In the genomic region with DNA sequence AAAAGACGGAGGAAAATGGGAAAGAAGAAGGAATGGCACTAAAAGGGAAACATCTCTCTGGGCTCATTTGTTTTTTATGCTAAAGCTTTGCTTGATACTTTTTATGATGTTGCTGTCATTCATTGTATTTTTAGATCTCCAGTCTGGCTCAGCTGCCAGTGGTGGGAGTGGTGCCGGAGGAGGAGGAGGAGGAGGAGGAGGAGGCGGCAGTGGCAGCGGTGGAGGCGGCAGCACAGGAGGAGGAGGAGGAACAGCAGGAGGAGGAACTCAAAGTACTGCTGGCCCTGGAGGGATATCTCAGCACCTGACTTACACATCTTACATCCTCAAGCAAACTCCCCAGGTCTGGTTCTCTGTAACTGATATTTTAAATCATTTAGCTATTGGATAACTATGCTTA, we compare ENCODE assay signal across 16 cellular contexts. TPM values are rescaled to one million over a fixed set of nuclear protein-coding genes. Genes with fewer than 3 reads are reported as not detected.
DNase-seq lines count a peak whose midpoint lies in the region; ATAC-seq, FAIRE-seq and TF ChIP-seq lines count a peak whose summit lies in the region.
"Had no signal": no experiment of that assay in that cellular context is flagged by ENCODE, and none has a peak within 500 bp of the region (broad histone marks: within the 10 kb centered on the region; RNA-seq: fewer than 3 reads in every experiment).

No MANE protein-coding gene starts in this region.

- H3K4me2 ChIP-seq in K562 (ENCODE audit: insufficient read depth, low read length) = no peak overlapping the region

- no peak overlapping the region for H3K9ac ChIP-seq in K562 (ENCODE audit: insufficient read depth in 1 of 2, low read depth in 2 of 2, low read length in 2 of 2)

- TF ChIP-seq POLR2A in K562 (conservative IDR thresholded peaks at IDR 0.05) = no peak

- TF ChIP-seq EP300 in K562 (IDR thresholded peaks at IDR 0.05; ENCODE audit: low read length) = no peak

- no peaks in the 10 kb centered on the region for H3K79me2 ChIP-seq in ACC112 (ENCODE audit: control insufficient read depth, insufficient read depth, low read length, unreplicated experiment)
- H3K79me2 ChIP-seq in K562 (ENCODE audit: control insufficient read depth, insufficient read depth, low read length) = no peaks in the 10 kb centered on the region

- H3K4me1 ChIP-seq in ACC112 (ENCODE audit: control insufficient read depth, insufficient read depth, low read length, unreplicated experiment) (peaks cover 29% of the 10 kb centered on the region), K562 (replicated peaks in 1 of 2; ENCODE audit: control insufficient read depth in 2 of 2, insufficient read depth in 2 of 2, low read length in 2 of 2) (no peaks in the 10 kb centered on the region; a peak in 1 of 5 replicates)
- H3K4me1 ChIP-seq: esophagus muscularis mucosa, lower lobe of right lung had no signal

- H3K4me3 ChIP-seq in ACC112 (ENCODE audit: low read depth, low read length) (no peak overlapping the region), K562 (no peak overlapping the region)
- H3K4me3 ChIP-seq: esophagus muscularis mucosa, lower lobe of right lung, spleen had no signal

- no peak for TF ChIP-seq RAD21 in K562 (CRISPR knock-in tag; conservative IDR thresholded peaks at IDR 0.05 in 1 of 2, IDR thresholded peaks at IDR 0.05 in 1 of 2)

- ATAC-seq in K562 = no peak
- no peak for ATAC-seq in GM18870 (IDR thresholded peaks at IDR 0.05; ENCODE audit: unreplicated experiment)
- ATAC-seq in HG02884 (IDR thresholded peaks at IDR 0.05; ENCODE audit: unreplicated experiment) = no peak
- ATAC-seq: lower lobe of right lung, WTC11 had no signal

- H3K27me3 ChIP-seq in ACC112 (ENCODE audit: insufficient read depth, low read length) (no peaks in the 10 kb centered on the region), K562 (ENCODE audit: control insufficient read depth in 2 of 2, insufficient read depth in 2 of 2, low read length in 2 of 2) (no peaks in the 10 kb centered on the region)
- H3K27me3 ChIP-seq: esophagus muscularis mucosa, spleen had no signal

- H4K20me1 ChIP-seq in K562 (replicated peaks; ENCODE audit: control insufficient read depth, insufficient read depth, low read length) = no peaks in the 10 kb centered on the region

- H2AFZ ChIP-seq in ACC112 (ENCODE audit: low read length, unreplicated experiment) (no peak overlapping the region), K562 (ENCODE audit: low read depth, low read length) (no peak overlapping the region)

- 49% methylated on average over 5 of the region's 5 CpGs for WGBS in K562 (ENCODE audit: insufficient coverage, low coverage, missing lambda C conversion rate)

- in situ Hi-C loops in KBM-7 (cut with MboI; ENCODE audit: low pct_unique_long_range_greater_than_20kb, low sequenced_read_pairs) (no loop called here), K562 (cut with MboI) (no loop called here)

- POLR2A ChIA-PET in K562 (lab: Yijun Ruan, JAX) = interaction anchor here (0.6 kb wide), 1 partner anchor 401 kb away, joined by 3 read pairs; no protein-coding TSS in a partner anchor

- CTCF ChIA-PET in K562 (lab: Yijun Ruan, JAX; ENCODE audit: low intra/inter-chr PET ratio) = no interaction called here

- intact Hi-C loops in K562 (cut with micrococcal nuclease) = no loop called here

- no peak for TF ChIP-seq CTCF in K562 (IDR thresholded peaks at IDR 0.05 in 2 of 3, conservative IDR thresholded peaks at IDR 0.05 in 1 of 3; ENCODE audit: insufficient read depth in 2 of 3, low read depth in 1 of 3, low read length in 3 of 3)

- FAIRE-seq in K562 (lab: Jason Lieb, UNC) = no peak
- FAIRE-seq: colon, H54 had no signal

- peak overlapping the region; percentile 5; the same call in 1 of the 2 replicates for H3K27ac ChIP-seq in ACC112 (ENCODE audit: low read depth, low read length)
- no peak overlapping the region for H3K27ac ChIP-seq in K562 (ENCODE audit: extremely low read depth, low read depth, low read length)
- H3K27ac ChIP-seq: esophagus muscularis mucosa, lower lobe of right lung had no signal

- peaks cover 50% of the 10 kb centered on the region for H3K36me3 ChIP-seq in ACC112 (ENCODE audit: insufficient read depth, low read length)
- peaks cover 80% of the 10 kb centered on the region; the same call in 2 of the 3 replicates for H3K36me3 ChIP-seq in K562 (ENCODE audit: control insufficient read depth, insufficient read depth, low read length)

- no peaks in the 10 kb centered on the region for H3K9me3 ChIP-seq in K562 (replicated peaks; ENCODE audit: control insufficient read depth, insufficient read depth, low read depth, low read length)
- H3K9me3 ChIP-seq: esophagus muscularis mucosa, lower lobe of right lung, spleen had no signal

- DNase-seq in KBM-7 = peak; percentile 63
- DNase-seq in K562 (ENCODE audit: extremely low read depth in 1 of 4, low spot score in 3 of 4) = peak in 1 of 4 experiments; percentile 7
- DNase-seq in myocyte (ENCODE audit: low read depth) = peak; percentile 72
- DNase-seq in NCI-H146 treated with DMSO at 0.1 percent for 48 hours (lab: John Stamatoyannopoulos, UW; ENCODE audit: unreplicated experiment) = no peak
- DNase-seq in SHP77 treated with DMSO at 0.1 percent for 48 hours (lab: John Stamatoyannopoulos, UW) = no peak
- DNase-seq: activated CD8-positive, alpha-beta memory T cell treated with anti-CD3 and anti-CD28 coated beads, Interleukin-2, amount 50 U/mL, for 48 hours; lower lobe of right lung; NCI-H2081 treated with DMSO at 0.1 percent for 48 hours; spleen had no signal

- no TSS peak for BruUV-seq in K562 (replicated peaks; lab: Mats Ljungman, UMichigan)

- H3K9me1 ChIP-seq in K562 (ENCODE audit: control insufficient read depth, insufficient read depth, low read length) = no peaks in the 10 kb centered on the region

TF ChIP-seq in K562, 482 proteins besides CTCF, POLR2A, EP300 and RAD21:
- TF ChIP-seq ZNF263 (CRISPR knock-in tag; IDR thresholded peaks at IDR 0.05; ENCODE audit: borderline replicate concordance) = peak; percentile 97
- peak; percentile 61 for TF ChIP-seq EGR1 (conservative IDR thresholded peaks at IDR 0.05)
- no peak for TF ChIP-seq SOX6 (IDR thresholded peaks at IDR 0.05)
- no peak for TF ChIP-seq HDAC6 (IDR thresholded peaks at IDR 0.05; ENCODE audit: low read depth, low read length)

RNA-seq across cellular contexts. Expression of a gene that starts 49.6 kb away (rescaled TPM):
- total RNA-seq in K562 (2011; cell fraction: chromatin; rRNA removed; ENCODE audit: low replicate concordance) = 2.8 TPM in 1 of 2 replicates, not detected in the other
- total RNA-seq in K562 (2011; cell fraction: nucleolus; rRNA removed) = 0.92 and 3.7 TPM in 2 replicates
- total RNA-seq in K562 (2011; cell fraction: nucleoplasm; rRNA removed) = 0.88 and 1.7 TPM in 2 replicates
- total RNA-seq in K562 (2014; rRNA removed) (0.82 and 1.1 TPM in 2 replicates), K562 (2014; rRNA removed; fragmentation: Illumina TruSeq; extraction: Trizol) (not detected in 2 replicates), K562 (2015; rRNA removed; fragmentation: Illumina TruSeq; extraction: Trizol) (0.22 TPM in 1 of 2 replicates, not detected in the other), K562 (2021) (1.5 and 2.4 TPM in 2 replicates), myocyte (10.5 and 19.8 TPM in 2 replicates)
- polyA plus RNA-seq in K562 (2011; rRNA removed) (not detected in 2 replicates), K562 (2014; fragmentation: Illumina TruSeq; extraction: Trizol) (0.16 and 0.84 TPM in 2 replicates), K562 (2014; fragmentation: Nextera tagmentation; extraction: Ambion mirVana) (under 1 TPM in 1 of 2 experiments, not detected in 1; 0.18 TPM), K562 (2014; rRNA removed) (0.54 and 0.66 TPM in 2 replicates)
- polyA plus RNA-seq in K562 (2011; cell fraction: cytosol; rRNA removed) = 0.65 and 1.6 TPM in 2 replicates
- polyA plus RNA-seq in K562 (2011; cell fraction: nucleus; rRNA removed) = 0.48 and 0.63 TPM in 2 replicates
- 0.08 and 1.4 TPM in 2 replicates for polyA plus RNA-seq in K562 (2012)
- not detected in 2 replicates for polyA minus RNA-seq in K562 (2011; rRNA and poly(A)+ RNA removed)
- not detected in 2 replicates for polyA minus RNA-seq in K562 (2011; cell fraction: cytosol; rRNA and poly(A)+ RNA removed)
- polyA minus RNA-seq in K562 (2011; cell fraction: nucleus; rRNA and poly(A)+ RNA removed) = 0.27 TPM in 1 of 2 replicates, not detected in the other
- polyA plus RNA-seq in myocyte (2012) = 5.2 TPM

Comparison
In these comparisons a context has a peak if more than half of its experiments do, and no peak if none do; other contexts are left out.
1. DNase-seq: peak in KBM-7 (single experiment) and myocyte (single experiment); none in NCI-H146 treated with DMSO at 0.1 percent for 48 hours (single experiment) and SHP77 treated with DMSO at 0.1 percent for 48 hours (single experiment).